8 cellular contexts compared by ENCODE assay signal in genomic region chr16:27179500-27180072, GRCh38. TPM values are rescaled to one million over a fixed set of nuclear protein-coding genes. Genes with fewer than 3 reads are reported as not detected.
DNase-seq lines count a peak whose midpoint lies in the region; ATAC-seq and TF ChIP-seq lines count a peak whose summit lies in the region.

No MANE protein-coding gene starts in this region.

- ATAC-seq in GM18909 (IDR thresholded peaks at IDR 0.05; ENCODE audit: poor library complexity, unreplicated experiment) = peak; percentile 76

- peak; percentile 80 for DNase-seq in AG08396 (ENCODE audit: low spot score)
- peak; percentile 49 for DNase-seq in HK-2 (ENCODE audit: unreplicated experiment)
- DNase-seq in SJSA1 (ENCODE audit: low read depth in 1 of 2, low spot score in 2 of 2) = peak; percentile 31 to 65
- DNase-seq in activated naive CD4-positive, alpha-beta T cell treated with anti-CD3 and anti-CD28 coated beads for 36 hours = peak; percentile 98
- DNase-seq in glutamatergic neuron = peak; percentile 86
- peak; percentile 63 for DNase-seq in progenitor cell of endocrine pancreas (ENCODE audit: low spot score, unreplicated experiment)
- peak; percentile 78 for DNase-seq in uterus

- H3K36me3 ChIP-seq in SJSA1 (no peaks in the 10 kb centered on the region), uterus (no peaks in the 10 kb centered on the region)

- H3K27me3 ChIP-seq in SJSA1 (replicated peaks) (peaks cover 5% of the 10 kb centered on the region), uterus (no peaks in the 10 kb centered on the region)

- peak overlapping the region; percentile 67 for H3K27ac Mint-ChIP-seq in activated naive CD4-positive, alpha-beta T cell treated with anti-CD3 and anti-CD28 coated beads for 36 hours
- no peak overlapping the region for H3K27ac Mint-ChIP-seq in glutamatergic neuron (ENCODE audit: unreplicated experiment)
- H3K27ac Mint-ChIP-seq in progenitor cell of endocrine pancreas = no peak overlapping the region

- TF ChIP-seq CTCF in glutamatergic neuron (IDR thresholded peaks at IDR 0.05; ENCODE audit: partially characterized antibody, unreplicated experiment) (peak; percentile 87), progenitor cell of endocrine pancreas (IDR thresholded peaks at IDR 0.05; ENCODE audit: unreplicated experiment) (peak; percentile 79), uterus (IDR thresholded peaks at IDR 0.05) (peak; percentile 81 to 91 (median 85))

- no peaks in the 10 kb centered on the region for H3K36me3 Mint-ChIP-seq in activated naive CD4-positive, alpha-beta T cell treated with anti-CD3 and anti-CD28 coated beads for 36 hours (ENCODE audit: low read depth)
- no peaks in the 10 kb centered on the region for H3K36me3 Mint-ChIP-seq in glutamatergic neuron (ENCODE audit: unreplicated experiment)
- no peaks in the 10 kb centered on the region for H3K36me3 Mint-ChIP-seq in progenitor cell of endocrine pancreas (ENCODE audit: insufficient read depth)

- H3K9me3 ChIP-seq in SJSA1 (replicated peaks) (no peaks in the 10 kb centered on the region), uterus (no peaks in the 10 kb centered on the region)

- intact Hi-C loops in activated naive CD4-positive, alpha-beta T cell treated with anti-CD3 and anti-CD28 coated beads for 36 hours (cut with micrococcal nuclease) = loop anchor here (1.0 to 5.0 kb wide), 8 partner anchors 17 to 278 kb away; partner anchors contain the start of gene KDM8
- intact Hi-C loops in uterus (cut with DNase I; ENCODE audit: low total_unique reads) = loop anchor here (5.0 kb wide), 1 partner anchor 278 kb away; no protein-coding TSS in a partner anchor

- H3K9me3 Mint-ChIP-seq in activated naive CD4-positive, alpha-beta T cell treated with anti-CD3 and anti-CD28 coated beads for 36 hours = peaks cover 8% of the 10 kb centered on the region
- no peaks in the 10 kb centered on the region for H3K9me3 Mint-ChIP-seq in glutamatergic neuron (ENCODE audit: unreplicated experiment)
- H3K9me3 Mint-ChIP-seq in progenitor cell of endocrine pancreas (ENCODE audit: low read depth) = no peaks in the 10 kb centered on the region

- H3K4me1 ChIP-seq in SJSA1 (replicated peaks) = peaks cover 13% of the 10 kb centered on the region
- no peaks in the 10 kb centered on the region for H3K4me1 ChIP-seq in uterus

- H3K4me1 Mint-ChIP-seq in activated naive CD4-positive, alpha-beta T cell treated with anti-CD3 and anti-CD28 coated beads for 36 hours (ENCODE audit: low read depth) = peaks cover 48% of the 10 kb centered on the region
- H3K4me1 Mint-ChIP-seq in glutamatergic neuron (ENCODE audit: low read depth, unreplicated experiment) (peaks cover 5% of the 10 kb centered on the region), progenitor cell of endocrine pancreas (ENCODE audit: low read depth) (no peaks in the 10 kb centered on the region)

- H3K27me3 Mint-ChIP-seq in activated naive CD4-positive, alpha-beta T cell treated with anti-CD3 and anti-CD28 coated beads for 36 hours (ENCODE audit: low read depth) = no peaks in the 10 kb centered on the region
- H3K27me3 Mint-ChIP-seq in glutamatergic neuron (ENCODE audit: unreplicated experiment) (no peaks in the 10 kb centered on the region), progenitor cell of endocrine pancreas (peaks cover 10% of the 10 kb centered on the region)

- no peak overlapping the region for H3K27ac ChIP-seq in SJSA1
- H3K27ac ChIP-seq in uterus = no peak overlapping the region

- H3K4me3 Mint-ChIP-seq in activated naive CD4-positive, alpha-beta T cell treated with anti-CD3 and anti-CD28 coated beads for 36 hours = no peak overlapping the region
- H3K4me3 Mint-ChIP-seq in glutamatergic neuron (ENCODE audit: unreplicated experiment) = no peak overlapping the region
- H3K4me3 Mint-ChIP-seq in progenitor cell of endocrine pancreas (ENCODE audit: low read depth) = no peak overlapping the region

- H3K4me3 ChIP-seq in SJSA1 = no peak overlapping the region
- H3K4me3 ChIP-seq in uterus = no peak overlapping the region

- CTCF ChIA-PET in activated naive CD4-positive, alpha-beta T cell treated with anti-CD3 and anti-CD28 coated beads for 36 hours (lab: Charles Lee) = interaction anchor here (0.7 to 5.2 kb wide), 35 partner anchors 9 to 277 kb away, joined by 3 to 70 read pairs (median 6); partner anchors contain the start of gene KDM8

- no peak for TF ChIP-seq POLR2A in uterus (IDR thresholded peaks at IDR 0.05)

RNA-seq across cellular contexts. Expression of gene KDM8, which starts 23.7 kb away (rescaled TPM):
- 2.1 and 2.5 TPM in 2 replicates for total RNA-seq in SJSA1 (2014; rRNA removed; shearing (Covaris generic))
- total RNA-seq in activated naive CD4-positive, alpha-beta T cell treated with anti-CD3 and anti-CD28 coated beads for 36 hours = 10 to 100 TPM; 11.3 to 13.9 TPM
- total RNA-seq in glutamatergic neuron (ENCODE audit: unreplicated experiment) (9.6 TPM), progenitor cell of endocrine pancreas (12.5 and 14.4 TPM in 2 replicates), uterus (10 to 100 TPM in 2 of 4 donors, 1 to 10 TPM in 1, not detected in 1; 4.1 to 31.0 (median 11.5) TPM)

Comparison
In these comparisons a context has a peak if more than half of its experiments do, and no peak if none do; other contexts are left out.
1. DNase-seq: peak in every context shown above with its lines; median percentile 98 in activated naive CD4-positive, alpha-beta T cell treated with anti-CD3 and anti-CD28 coated beads for 36 hours; 86 in glutamatergic neuron; 80 in AG08396; 78 in uterus; 63 in progenitor cell of endocrine pancreas; 49 in HK-2; 48 in SJSA1.